Comparison of ENCODE assay signal across 8 cellular contexts in genomic region chr10:16843252-16843870, GRCh38. TPM values are rescaled to one million over a fixed set of nuclear protein-coding genes. Genes with fewer than 3 reads are reported as not detected.
DNase-seq lines count a peak whose midpoint lies in the region; ATAC-seq, FAIRE-seq and TF ChIP-seq lines count a peak whose summit lies in the region.

No MANE protein-coding gene starts in this region.

- no peak overlapping the region for H3K4me3 Mint-ChIP-seq in central memory CD8-positive, alpha-beta T cell
- no peak overlapping the region for H3K4me3 Mint-ChIP-seq in type B pancreatic cell

- WGBS in HepG2 (ENCODE audit: low lambda C conversion rate) = 0% methylated on average over 1 of the region's 1 CpG

- in situ Hi-C loops in HepG2 (cut with HindIII; ENCODE audit: extremely low pct_ligation_motif_present, low pct_unique_long_range_greater_than_20kb) = loop anchor here (25.0 kb wide), 1 partner anchor 594 kb away; no protein-coding TSS in a partner anchor

- H2AFZ ChIP-seq in HepG2 (ENCODE audit: low read length) = no peak overlapping the region

- H3K4me1 ChIP-seq in HepG2 (ENCODE audit: insufficient read depth, low read length) = no peaks in the 10 kb centered on the region

- no peak overlapping the region for H3K4me2 ChIP-seq in HepG2 (ENCODE audit: low read depth, low read length)

- H3K9me3 ChIP-seq in HepG2 (ENCODE audit: low read length) = no peaks in the 10 kb centered on the region

- H3K36me3 ChIP-seq in HepG2 (replicated peaks in 1 of 2; ENCODE audit: control insufficient read depth in 1 of 2, insufficient read depth in 2 of 2, low read length in 2 of 2) = no peaks in the 10 kb centered on the region

- no TSS peak for BruUV-seq in HepG2 (replicated peaks; lab: Mats Ljungman, UMichigan)

- FAIRE-seq in HepG2 (lab: Jason Lieb, UNC) = peak; percentile 83

- no peak for TF ChIP-seq RAD21 in HepG2 (CRISPR knock-in tag; IDR thresholded peaks at IDR 0.05)

- no peaks in the 10 kb centered on the region for H3K4me1 Mint-ChIP-seq in central memory CD8-positive, alpha-beta T cell
- peaks cover 22% of the 10 kb centered on the region for H3K4me1 Mint-ChIP-seq in type B pancreatic cell (ENCODE audit: unreplicated experiment)

- H3K27me3 Mint-ChIP-seq in central memory CD8-positive, alpha-beta T cell = no peaks in the 10 kb centered on the region
- H3K27me3 Mint-ChIP-seq in type B pancreatic cell = peaks cover 6% of the 10 kb centered on the region

- H3K9me3 Mint-ChIP-seq in central memory CD8-positive, alpha-beta T cell = no peaks in the 10 kb centered on the region
- H3K9me3 Mint-ChIP-seq in type B pancreatic cell = no peaks in the 10 kb centered on the region

- no peak for TF ChIP-seq POLR2A in HepG2 (IDR thresholded peaks at IDR 0.05; ENCODE audit: insufficient read depth in 1 of 2, low read depth in 2 of 2, low read length in 2 of 2)

- DNase-seq in NCI-H2227 (lab: John Stamatoyannopoulos, UW; ENCODE audit: unreplicated experiment) (peak; percentile 72), NCI-H2227 treated with DMSO at 0.1 percent for 48 hours (lab: John Stamatoyannopoulos, UW) (no peak), NCI-H82 treated with DMSO at 0.1 percent for 48 hours (lab: John Stamatoyannopoulos, UW; ENCODE audit: unreplicated experiment) (peak; percentile 1), HepG2 (ENCODE audit: low spot score) (peak; percentile 64), type B pancreatic cell (ENCODE audit: extremely low spot score, unreplicated experiment) (no peak)
- DNase-seq in central memory CD8-positive, alpha-beta T cell (ENCODE audit: low spot score in 2 of 2) = no peak

- no peaks in the 10 kb centered on the region for H4K20me1 ChIP-seq in HepG2 (ENCODE audit: insufficient read depth, low read length)

- no peak overlapping the region for H3K27ac ChIP-seq in HepG2 (ENCODE audit: extremely low read length, insufficient read depth, low read length)

- no peak for TF ChIP-seq EP300 in HepG2 (IDR thresholded peaks at IDR 0.05; ENCODE audit: low read depth in 2 of 2, low read length in 2 of 2)
- no peak for TF ChIP-seq EP300 in HepG2 (CRISPR knock-in tag; IDR thresholded peaks at IDR 0.05; ENCODE audit: borderline replicate concordance)

- H3K4me3 ChIP-seq in HepG2 (replicated peaks in 1 of 3; ENCODE audit: insufficient read depth in 1 of 3, low read depth in 2 of 3, low read length in 3 of 3) = no peak overlapping the region

- H3K36me3 Mint-ChIP-seq in central memory CD8-positive, alpha-beta T cell (ENCODE audit: insufficient read depth) = peaks cover 8% of the 10 kb centered on the region
- H3K36me3 Mint-ChIP-seq in type B pancreatic cell = no peaks in the 10 kb centered on the region

- CTCF ChIA-PET in HepG2 (lab: Yijun Ruan, JAX; ENCODE audit: low intra/inter-chr PET ratio, low total read pairs) = interaction anchor here (1.1 to 2.5 kb wide), 4 partner anchors 388 to 588 kb away, joined by 3 to 30 read pairs (median 6); no protein-coding TSS in a partner anchor

- peak; percentile 62 for ATAC-seq in HG02884 (IDR thresholded peaks at IDR 0.05; ENCODE audit: unreplicated experiment)
- ATAC-seq in central memory CD8-positive, alpha-beta T cell (replicated peaks; ENCODE audit: extremely low read depth, poor library complexity, severe bottlenecking) = peak; percentile 36
- peak; percentile 74 for ATAC-seq in HepG2
- ATAC-seq in GM21825 (IDR thresholded peaks at IDR 0.05; ENCODE audit: unreplicated experiment) = no peak

- intact Hi-C loops in HepG2 (cut with micrococcal nuclease; ENCODE audit: unreplicated experiment) = loop anchor here (1.0 kb wide), 2 partner anchors 414 to 587 kb away; no protein-coding TSS in a partner anchor

- no peak overlapping the region for H3K27ac Mint-ChIP-seq in central memory CD8-positive, alpha-beta T cell (ENCODE audit: low read depth)
- no peak overlapping the region for H3K27ac Mint-ChIP-seq in type B pancreatic cell

- H3K27me3 ChIP-seq in HepG2 (ENCODE audit: control insufficient read depth in 1 of 2, insufficient read depth in 2 of 2, low read length in 2 of 2) = no peaks in the 10 kb centered on the region

- POLR2A ChIA-PET in HepG2 (lab: Yijun Ruan, JAX) = no interaction called here

- H3K9ac ChIP-seq in HepG2 (ENCODE audit: insufficient read depth, low read depth, low read length) = no peak overlapping the region

- no peaks in the 10 kb centered on the region for H3K79me2 ChIP-seq in HepG2 (ENCODE audit: insufficient read depth, low read length)

- peak; percentile 66 for TF ChIP-seq CTCF in HepG2 (CRISPR knock-in tag; IDR thresholded peaks at IDR 0.05)
- TF ChIP-seq CTCF in type B pancreatic cell (conservative IDR thresholded peaks at IDR 0.05) = peak; percentile 84

TF ChIP-seq in HepG2, 621 proteins besides CTCF, POLR2A, EP300 and RAD21 (continues in another document):
- no peak for TF ChIP-seq ZNF326 (CRISPR knock-in tag; IDR thresholded peaks at IDR 0.05; ENCODE audit: borderline replicate concordance)
- TF ChIP-seq SETDB1 (CRISPR knock-in tag; IDR thresholded peaks at IDR 0.05; ENCODE audit: borderline replicate concordance) = no peak
- TF ChIP-seq RXRB (CRISPR knock-in tag; IDR thresholded peaks at IDR 0.05; ENCODE audit: borderline replicate concordance) = peak; percentile 20; the same call in 1 of the 2 replicates
- peak; percentile 75 for TF ChIP-seq STAG1 (CRISPR knock-in tag; IDR thresholded peaks at IDR 0.05)
- TF ChIP-seq SMC3 (IDR thresholded peaks at IDR 0.05; ENCODE audit: low read length) = peak; percentile 67
- TF ChIP-seq NFRKB (IDR thresholded peaks at IDR 0.05) = no peak
- no peak for TF ChIP-seq ZNF343 (CRISPR knock-in tag; IDR thresholded peaks at IDR 0.05)
- TF ChIP-seq ZNF556 (CRISPR knock-in tag; IDR thresholded peaks at IDR 0.05; ENCODE audit: borderline replicate concordance) = no peak
- TF ChIP-seq, protein P1, sequence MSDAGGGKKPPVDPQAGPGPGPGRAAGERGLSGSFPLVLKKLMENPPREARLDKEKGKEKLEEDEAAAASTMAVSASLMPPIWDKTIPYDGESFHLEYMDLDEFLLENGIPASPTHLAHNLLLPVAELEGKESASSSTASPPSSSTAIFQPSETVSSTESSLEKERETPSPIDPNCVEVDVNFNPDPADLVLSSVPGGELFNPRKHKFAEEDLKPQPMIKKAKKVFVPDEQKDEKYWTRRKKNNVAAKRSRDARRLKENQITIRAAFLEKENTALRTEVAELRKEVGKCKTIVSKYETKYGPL (CRISPR knock-in tag; IDR thresholded peaks at IDR 0.05) = peak; percentile 46; the same call in 1 of the 2 replicates
- no peak for TF ChIP-seq SIX1 (CRISPR knock-in tag; IDR thresholded peaks at IDR 0.05; ENCODE audit: borderline replicate concordance)
- no peak for TF ChIP-seq ZKSCAN5 (CRISPR knock-in tag; IDR thresholded peaks at IDR 0.05)
- TF ChIP-seq ZNF431 (CRISPR knock-in tag; IDR thresholded peaks at IDR 0.05; ENCODE audit: borderline replicate concordance, low read depth) = no peak
- no peak for TF ChIP-seq RFX5 (IDR thresholded peaks at IDR 0.05; ENCODE audit: low read depth, low read length)
- no peak for TF ChIP-seq ATF1 (CRISPR knock-in tag; IDR thresholded peaks at IDR 0.05)
- TF ChIP-seq GATA4 (IDR thresholded peaks at IDR 0.05; ENCODE audit: borderline replicate concordance, low read depth) = no peak
- 0 out of 2 replicates have a peak, but pooled peaks have one; percentile 19 for TF ChIP-seq THAP11 (CRISPR knock-in tag; IDR thresholded peaks at IDR 0.05)
- TF ChIP-seq NFIC (IDR thresholded peaks at IDR 0.05; ENCODE audit: low read length) = no peak
- no peak for TF ChIP-seq MYNN (CRISPR knock-in tag; IDR thresholded peaks at IDR 0.05; ENCODE audit: low read depth)
- TF ChIP-seq ZNF207 (IDR thresholded peaks at IDR 0.05; ENCODE audit: borderline replicate concordance) = no peak
- no peak for TF ChIP-seq SALL2 (CRISPR knock-in tag; IDR thresholded peaks at IDR 0.05)

RNA-seq across cellular contexts. Expression of gene RSU1, which starts 26.1 kb away (rescaled TPM):
- 35.1 and 49.7 TPM in 2 replicates for total RNA-seq in HepG2 (2016; rRNA removed; fragmentation: Illumina TruSeq; extraction: Trizol)
- total RNA-seq in HepG2 (2016; cell fraction: cytosol; rRNA removed; fragmentation: Illumina TruSeq; extraction: Trizol; ENCODE audit: low read depth) = 15.6 and 15.7 TPM in 2 replicates
- 35.5 and 50.0 TPM in 2 replicates for total RNA-seq in HepG2 (2016; cell fraction: insoluble cytoplasmic fraction; rRNA removed; fragmentation: Illumina TruSeq; extraction: Trizol)
- total RNA-seq in HepG2 (2016; cell fraction: membrane; rRNA removed; fragmentation: Illumina TruSeq; extraction: Trizol) = 17.5 and 18.7 TPM in 2 replicates
- total RNA-seq in HepG2 (2016; cell fraction: nucleus; rRNA removed; fragmentation: Illumina TruSeq; extraction: Trizol) = 20.4 and 20.9 TPM in 2 replicates
- 29.1 and 32.3 TPM in 2 replicates for polyA plus RNA-seq in HepG2 (2011; rRNA removed)
- 25.6 and 34.1 TPM in 2 replicates for polyA plus RNA-seq in HepG2 (2011; cell fraction: cytosol; rRNA removed)
- 8.2 and 11.1 TPM in 2 replicates for polyA plus RNA-seq in HepG2 (2011; cell fraction: nucleus; rRNA removed)
- polyA plus RNA-seq in HepG2 (2012) = 14.7 and 19.0 TPM in 2 replicates
- 13.0 and 14.4 TPM in 2 replicates for polyA plus RNA-seq in HepG2 (2016; cell fraction: cytosol; fragmentation: Illumina TruSeq; extraction: Trizol; ENCODE audit: low read depth)
- polyA plus RNA-seq in HepG2 (2016; cell fraction: insoluble cytoplasmic fraction; fragmentation: Illumina TruSeq; extraction: Trizol; ENCODE audit: low read depth) = 77.0 and 78.1 TPM in 2 replicates
- polyA plus RNA-seq in HepG2 (2016; cell fraction: membrane; fragmentation: Illumina TruSeq; extraction: Trizol; ENCODE audit: low read depth) = 16.3 and 17.1 TPM in 2 replicates
- polyA plus RNA-seq in HepG2 (2016; cell fraction: nucleus; fragmentation: Illumina TruSeq; extraction: Trizol; ENCODE audit: insufficient read depth, low read depth) = 27.2 and 28.1 TPM in 2 replicates
- polyA minus RNA-seq in HepG2 (2011; rRNA and poly(A)+ RNA removed; ENCODE audit: low replicate concordance) = 18.3 and 23.1 TPM in 2 replicates
- 18.7 and 20.7 TPM in 2 replicates for polyA minus RNA-seq in HepG2 (2011; cell fraction: cytosol; rRNA and poly(A)+ RNA removed)
- 10.7 and 20.3 TPM in 2 replicates for polyA minus RNA-seq in HepG2 (2011; cell fraction: nucleus; rRNA and poly(A)+ RNA removed)
- total RNA-seq in type B pancreatic cell (ENCODE audit: low replicate concordance) = 37.3 and 43.8 TPM in 2 replicates

Comparison
In these comparisons a context has a peak if more than half of its experiments do, and no peak if none do; other contexts are left out.
1. DNase-seq: peak in NCI-H2227 (single experiment), NCI-H82 treated with DMSO at 0.1 percent for 48 hours (single experiment) and HepG2 (single experiment); none in NCI-H2227 treated with DMSO at 0.1 percent for 48 hours (single experiment), central memory CD8-positive, alpha-beta T cell (0 of 2) and type B pancreatic cell (single experiment).